Comparison of ENCODE assay signal across 1 cellular context in genomic region chrX:17359500-17359899, GRCh38.
TF ChIP-seq lines count a peak whose summit lies in the region.

No MANE protein-coding gene starts in this region.

TF ChIP-seq in SK-N-SH, 30 proteins besides CTCF, POLR2A, EP300 and RAD21 (continued from another document):
- no peak for TF ChIP-seq USF2 (IDR thresholded peaks at IDR 0.05; ENCODE audit: borderline replicate concordance, low read depth, low read length)
- TF ChIP-seq EZH2phosphoT487 (IDR thresholded peaks at IDR 0.05; ENCODE audit: borderline replicate concordance, low read depth), result no peak
- no peak for TF ChIP-seq GABPA (IDR thresholded peaks at IDR 0.05; ENCODE audit: low read depth)
- TF ChIP-seq NFIC (IDR thresholded peaks at IDR 0.05; ENCODE audit: borderline replicate concordance), result peak; percentile 86
- no peak for TF ChIP-seq REST (IDR thresholded peaks at IDR 0.05; ENCODE audit: low read depth, low read length)
- peak; percentile 73; the same call in 1 of the 2 replicates for TF ChIP-seq FOSL2 (IDR thresholded peaks at IDR 0.05; ENCODE audit: borderline replicate concordance, low read depth)
